1 cellular context compared by ENCODE assay signal in genomic region chr17:42031584-42031983, GRCh38.
TF ChIP-seq lines count a peak whose summit lies in the region.

No MANE protein-coding gene starts in this region.

TF ChIP-seq in K562, 482 proteins besides CTCF, POLR2A, EP300 and RAD21:
- TF ChIP-seq ADNP (tag; IDR thresholded peaks at IDR 0.05) (no peak), ESRRA (IDR thresholded peaks at IDR 0.05; ENCODE audit: borderline replicate concordance, low read depth) (peak; percentile 73; the same call in 1 of the 2 replicates), MBD2 (IDR thresholded peaks at IDR 0.05; ENCODE audit: borderline replicate concordance, low read depth) (no peak), POLR2AphosphoS5 (IDR thresholded peaks at IDR 0.05; ENCODE audit: control insufficient read depth, insufficient read depth, low read depth, low read length) (no peak), ZNF133 (CRISPR knock-in tag; IDR thresholded peaks at IDR 0.05) (no peak)
TF ChIP-seq in K562: peak in this region for 1.
